In the genomic region with DNA sequence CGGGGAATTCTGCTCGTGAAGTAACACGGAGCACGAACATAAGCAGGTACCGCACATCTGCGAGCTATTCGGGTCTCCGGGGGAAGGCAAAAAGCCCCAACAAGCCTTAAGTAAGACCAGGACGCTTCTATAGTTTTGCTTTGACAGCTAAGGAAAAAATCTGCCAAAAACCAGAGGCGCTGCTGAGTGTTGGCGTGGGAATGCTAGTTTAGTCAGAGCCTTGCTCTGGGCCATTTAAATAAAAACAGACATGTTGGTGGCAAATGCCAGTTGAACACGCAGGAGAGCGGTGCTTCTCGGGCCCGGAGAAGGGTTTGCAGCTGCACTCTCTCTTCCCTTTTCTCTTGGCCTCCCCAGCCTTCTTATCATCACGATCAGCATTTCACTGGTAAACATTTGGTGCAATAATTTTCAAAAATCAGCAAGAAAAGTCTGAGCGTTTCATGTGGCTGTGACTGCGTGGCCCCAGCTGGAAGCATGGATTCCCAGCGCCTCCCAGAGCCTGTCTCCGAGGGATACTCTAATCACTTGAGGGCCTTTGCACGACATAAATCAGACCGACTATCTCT, we compare ENCODE assay signal across 1 cellular context.
TF ChIP-seq lines count a peak whose summit lies in the region.

No MANE protein-coding gene starts in this region.

TF ChIP-seq in WTC11, 78 proteins besides CTCF, POLR2A, EP300 and RAD21 (continued from another document):
- TF ChIP-seq IRF2 (CRISPR knock-in tag; IDR thresholded peaks at IDR 0.05; ENCODE audit: borderline replicate concordance, low read depth) (no peak), RELA (CRISPR knock-in tag; IDR thresholded peaks at IDR 0.05; ENCODE audit: borderline replicate concordance) (no peak), TEAD4 (CRISPR knock-in tag; IDR thresholded peaks at IDR 0.05) (no peak), ESRRA (CRISPR knock-in tag; IDR thresholded peaks at IDR 0.05; ENCODE audit: borderline replicate concordance) (no peak)
- TF ChIP-seq, protein P1, sequence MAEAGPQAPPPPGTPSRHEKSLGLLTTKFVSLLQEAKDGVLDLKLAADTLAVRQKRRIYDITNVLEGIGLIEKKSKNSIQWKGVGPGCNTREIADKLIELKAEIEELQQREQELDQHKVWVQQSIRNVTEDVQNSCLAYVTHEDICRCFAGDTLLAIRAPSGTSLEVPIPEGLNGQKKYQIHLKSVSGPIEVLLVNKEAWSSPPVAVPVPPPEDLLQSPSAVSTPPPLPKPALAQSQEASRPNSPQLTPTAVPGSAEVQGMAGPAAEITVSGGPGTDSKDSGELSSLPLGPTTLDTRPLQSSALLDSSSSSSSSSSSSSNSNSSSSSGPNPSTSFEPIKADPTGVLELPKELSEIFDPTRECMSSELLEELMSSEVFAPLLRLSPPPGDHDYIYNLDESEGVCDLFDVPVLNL (CRISPR knock-in tag; IDR thresholded peaks at IDR 0.05; ENCODE audit: borderline replicate concordance, low read depth): no peak
